2 cellular contexts compared by ENCODE assay signal in the genomic region with DNA sequence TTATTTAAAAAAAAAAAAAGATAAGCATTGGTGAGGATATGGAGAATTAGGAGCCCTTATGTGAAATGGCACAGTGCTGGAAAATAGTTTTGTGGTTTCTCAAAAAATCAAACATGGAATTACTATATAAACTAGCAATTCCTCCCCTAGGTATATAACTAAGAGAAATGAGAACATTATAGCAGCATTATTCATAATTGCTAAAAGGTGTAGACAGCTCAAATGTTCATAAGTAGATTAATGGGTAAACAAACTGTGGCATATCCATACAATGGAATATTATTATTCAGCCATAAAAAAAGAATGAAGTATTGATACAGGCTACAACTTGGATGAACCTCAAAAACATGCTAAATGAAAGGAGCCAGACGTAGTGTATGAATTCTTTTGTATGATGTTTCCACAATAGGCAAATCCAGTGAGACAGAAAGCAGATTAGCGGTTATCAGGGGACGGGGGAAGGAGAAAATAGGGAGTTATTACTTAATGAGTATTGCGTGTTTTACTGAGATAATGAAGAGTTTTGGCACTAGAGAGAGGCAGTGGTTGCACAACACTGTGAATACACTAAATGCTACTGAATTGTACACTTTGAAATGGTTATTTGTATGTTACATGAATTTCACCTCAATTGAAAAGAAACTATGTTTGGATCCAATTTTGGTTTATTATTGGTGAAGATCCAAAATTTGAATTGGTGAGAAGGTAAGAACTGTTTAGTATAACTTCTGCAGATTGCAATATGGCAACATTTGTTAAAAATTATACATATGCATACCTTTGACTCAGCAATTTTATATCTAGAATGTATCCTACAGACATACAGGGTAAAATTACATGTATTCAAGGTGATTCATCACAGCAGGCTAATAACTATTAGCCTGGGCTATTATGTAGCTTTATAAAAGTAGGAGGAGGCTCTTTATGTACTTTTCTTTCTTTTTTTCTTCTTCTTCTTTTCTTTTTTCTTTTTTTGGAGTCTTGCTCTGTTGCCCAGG.
TF ChIP-seq lines count a peak whose summit lies in the region.

No MANE protein-coding gene starts in this region.

TF ChIP-seq in IMR-90, 13 proteins besides CTCF, POLR2A, EP300 and RAD21 (continued from another document):
- no peak for TF ChIP-seq NFE2L2 (IDR thresholded peaks at IDR 0.05; ENCODE audit: low read depth, low read length)
- TF ChIP-seq BHLHE40 (IDR thresholded peaks at IDR 0.05; ENCODE audit: low read depth, low read length): no peak
- peak; percentile 74; the same call in 1 of the 2 replicates for TF ChIP-seq MAFK (IDR thresholded peaks at IDR 0.05; ENCODE audit: low read depth, low read length)
- TF ChIP-seq FOS (IDR thresholded peaks at IDR 0.05; ENCODE audit: low read depth, low read length): no peak
- TF ChIP-seq, protein P1, sequence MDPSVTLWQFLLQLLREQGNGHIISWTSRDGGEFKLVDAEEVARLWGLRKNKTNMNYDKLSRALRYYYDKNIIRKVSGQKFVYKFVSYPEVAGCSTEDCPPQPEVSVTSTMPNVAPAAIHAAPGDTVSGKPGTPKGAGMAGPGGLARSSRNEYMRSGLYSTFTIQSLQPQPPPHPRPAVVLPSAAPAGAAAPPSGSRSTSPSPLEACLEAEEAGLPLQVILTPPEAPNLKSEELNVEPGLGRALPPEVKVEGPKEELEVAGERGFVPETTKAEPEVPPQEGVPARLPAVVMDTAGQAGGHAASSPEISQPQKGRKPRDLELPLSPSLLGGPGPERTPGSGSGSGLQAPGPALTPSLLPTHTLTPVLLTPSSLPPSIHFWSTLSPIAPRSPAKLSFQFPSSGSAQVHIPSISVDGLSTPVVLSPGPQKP (IDR thresholded peaks at IDR 0.05; ENCODE audit: borderline replicate concordance, low read depth, low read length): no peak
- TF ChIP-seq CEBPB (IDR thresholded peaks at IDR 0.05; ENCODE audit: low read depth, low read length): peak; percentile 88
- TF ChIP-seq RCOR1 (IDR thresholded peaks at IDR 0.05; ENCODE audit: insufficient replicate concordance, low read length): no peak
- TF ChIP-seq, protein P2, sequence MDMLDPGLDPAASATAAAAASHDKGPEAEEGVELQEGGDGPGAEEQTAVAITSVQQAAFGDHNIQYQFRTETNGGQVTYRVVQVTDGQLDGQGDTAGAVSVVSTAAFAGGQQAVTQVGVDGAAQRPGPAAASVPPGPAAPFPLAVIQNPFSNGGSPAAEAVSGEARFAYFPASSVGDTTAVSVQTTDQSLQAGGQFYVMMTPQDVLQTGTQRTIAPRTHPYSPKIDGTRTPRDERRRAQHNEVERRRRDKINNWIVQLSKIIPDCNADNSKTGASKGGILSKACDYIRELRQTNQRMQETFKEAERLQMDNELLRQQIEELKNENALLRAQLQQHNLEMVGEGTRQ (IDR thresholded peaks at IDR 0.05; ENCODE audit: low read depth, low read length): no peak
TF ChIP-seq in IMR-90: peak in this region for 2.

TF ChIP-seq in K562, 482 proteins besides CTCF, POLR2A, EP300 and RAD21 (continues in another document):
- TF ChIP-seq, protein P3, sequence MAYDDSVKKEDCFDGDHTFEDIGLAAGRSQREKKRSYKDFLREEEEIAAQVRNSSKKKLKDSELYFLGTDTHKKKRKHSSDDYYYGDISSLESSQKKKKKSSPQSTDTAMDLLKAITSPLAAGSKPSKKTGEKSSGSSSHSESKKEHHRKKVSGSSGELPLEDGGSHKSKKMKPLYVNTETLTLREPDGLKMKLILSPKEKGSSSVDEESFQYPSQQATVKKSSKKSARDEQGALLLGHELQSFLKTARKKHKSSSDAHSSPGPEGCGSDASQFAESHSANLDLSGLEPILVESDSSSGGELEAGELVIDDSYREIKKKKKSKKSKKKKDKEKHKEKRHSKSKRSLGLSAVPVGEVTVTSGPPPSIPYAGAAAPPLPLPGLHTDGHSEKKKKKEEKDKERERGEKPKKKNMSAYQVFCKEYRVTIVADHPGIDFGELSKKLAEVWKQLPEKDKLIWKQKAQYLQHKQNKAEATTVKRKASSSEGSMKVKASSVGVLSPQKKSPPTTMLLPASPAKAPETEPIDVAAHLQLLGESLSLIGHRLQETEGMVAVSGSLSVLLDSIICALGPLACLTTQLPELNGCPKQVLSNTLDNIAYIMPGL (CRISPR knock-in tag; IDR thresholded peaks at IDR 0.05): no peak
- TF ChIP-seq POU5F1 (IDR thresholded peaks at IDR 0.05; ENCODE audit: borderline replicate concordance, low read depth, low read length, partially characterized antibody): no peak
- no peak for TF ChIP-seq KAT8 (IDR thresholded peaks at IDR 0.05; ENCODE audit: low read depth)
- TF ChIP-seq HLTF (IDR thresholded peaks at IDR 0.05): no peak
- TF ChIP-seq, protein P4, sequence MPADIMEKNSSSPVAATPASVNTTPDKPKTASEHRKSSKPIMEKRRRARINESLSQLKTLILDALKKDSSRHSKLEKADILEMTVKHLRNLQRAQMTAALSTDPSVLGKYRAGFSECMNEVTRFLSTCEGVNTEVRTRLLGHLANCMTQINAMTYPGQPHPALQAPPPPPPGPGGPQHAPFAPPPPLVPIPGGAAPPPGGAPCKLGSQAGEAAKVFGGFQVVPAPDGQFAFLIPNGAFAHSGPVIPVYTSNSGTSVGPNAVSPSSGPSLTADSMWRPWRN (IDR thresholded peaks at IDR 0.05; ENCODE audit: low read depth): peak; percentile 19; the same call in 1 of the 2 replicates
- TF ChIP-seq, protein P5, sequence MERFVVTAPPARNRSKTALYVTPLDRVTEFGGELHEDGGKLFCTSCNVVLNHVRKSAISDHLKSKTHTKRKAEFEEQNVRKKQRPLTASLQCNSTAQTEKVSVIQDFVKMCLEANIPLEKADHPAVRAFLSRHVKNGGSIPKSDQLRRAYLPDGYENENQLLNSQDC (CRISPR knock-in tag; IDR thresholded peaks at IDR 0.05): no peak
- TF ChIP-seq GABPB2 (CRISPR knock-in tag; conservative IDR thresholded peaks at IDR 0.05): no peak
- peak; percentile 37; the same call in 1 of the 2 replicates for TF ChIP-seq GATA2 (CRISPR knock-in tag; IDR thresholded peaks at IDR 0.05)
- TF ChIP-seq SMAD1 (IDR thresholded peaks at IDR 0.05; ENCODE audit: low read depth, low read length, partially characterized antibody): no peak
- TF ChIP-seq, protein P6, sequence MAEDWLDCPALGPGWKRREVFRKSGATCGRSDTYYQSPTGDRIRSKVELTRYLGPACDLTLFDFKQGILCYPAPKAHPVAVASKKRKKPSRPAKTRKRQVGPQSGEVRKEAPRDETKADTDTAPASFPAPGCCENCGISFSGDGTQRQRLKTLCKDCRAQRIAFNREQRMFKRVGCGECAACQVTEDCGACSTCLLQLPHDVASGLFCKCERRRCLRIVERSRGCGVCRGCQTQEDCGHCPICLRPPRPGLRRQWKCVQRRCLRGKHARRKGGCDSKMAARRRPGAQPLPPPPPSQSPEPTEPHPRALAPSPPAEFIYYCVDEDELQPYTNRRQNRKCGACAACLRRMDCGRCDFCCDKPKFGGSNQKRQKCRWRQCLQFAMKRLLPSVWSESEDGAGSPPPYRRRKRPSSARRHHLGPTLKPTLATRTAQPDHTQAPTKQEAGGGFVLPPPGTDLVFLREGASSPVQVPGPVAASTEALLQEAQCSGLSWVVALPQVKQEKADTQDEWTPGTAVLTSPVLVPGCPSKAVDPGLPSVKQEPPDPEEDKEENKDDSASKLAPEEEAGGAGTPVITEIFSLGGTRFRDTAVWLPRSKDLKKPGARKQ (CRISPR knock-in tag; IDR thresholded peaks at IDR 0.05): no peak
- TF ChIP-seq ZBTB8A (IDR thresholded peaks at IDR 0.05; ENCODE audit: partially characterized antibody): no peak
- TF ChIP-seq NCOA6 (IDR thresholded peaks at IDR 0.05): no peak
- TF ChIP-seq GTF2A2 (tag; IDR thresholded peaks at IDR 0.05): no peak
- no peak for TF ChIP-seq SNIP1 (IDR thresholded peaks at IDR 0.05; ENCODE audit: low read depth)
- TF ChIP-seq, protein P7, sequence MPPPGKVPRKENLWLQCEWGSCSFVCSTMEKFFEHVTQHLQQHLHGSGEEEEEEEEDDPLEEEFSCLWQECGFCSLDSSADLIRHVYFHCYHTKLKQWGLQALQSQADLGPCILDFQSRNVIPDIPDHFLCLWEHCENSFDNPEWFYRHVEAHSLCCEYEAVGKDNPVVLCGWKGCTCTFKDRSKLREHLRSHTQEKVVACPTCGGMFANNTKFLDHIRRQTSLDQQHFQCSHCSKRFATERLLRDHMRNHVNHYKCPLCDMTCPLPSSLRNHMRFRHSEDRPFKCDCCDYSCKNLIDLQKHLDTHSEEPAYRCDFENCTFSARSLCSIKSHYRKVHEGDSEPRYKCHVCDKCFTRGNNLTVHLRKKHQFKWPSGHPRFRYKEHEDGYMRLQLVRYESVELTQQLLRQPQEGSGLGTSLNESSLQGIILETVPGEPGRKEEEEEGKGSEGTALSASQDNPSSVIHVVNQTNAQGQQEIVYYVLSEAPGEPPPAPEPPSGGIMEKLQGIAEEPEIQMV (tag; conservative IDR thresholded peaks at IDR 0.05; ENCODE audit: low read depth): no peak
- no peak for TF ChIP-seq NEUROD1 (IDR thresholded peaks at IDR 0.05; ENCODE audit: borderline replicate concordance, low read depth, low read length, partially characterized antibody)
- no peak for TF ChIP-seq ZNF23 (CRISPR knock-in tag; IDR thresholded peaks at IDR 0.05)
- TF ChIP-seq, protein P8, sequence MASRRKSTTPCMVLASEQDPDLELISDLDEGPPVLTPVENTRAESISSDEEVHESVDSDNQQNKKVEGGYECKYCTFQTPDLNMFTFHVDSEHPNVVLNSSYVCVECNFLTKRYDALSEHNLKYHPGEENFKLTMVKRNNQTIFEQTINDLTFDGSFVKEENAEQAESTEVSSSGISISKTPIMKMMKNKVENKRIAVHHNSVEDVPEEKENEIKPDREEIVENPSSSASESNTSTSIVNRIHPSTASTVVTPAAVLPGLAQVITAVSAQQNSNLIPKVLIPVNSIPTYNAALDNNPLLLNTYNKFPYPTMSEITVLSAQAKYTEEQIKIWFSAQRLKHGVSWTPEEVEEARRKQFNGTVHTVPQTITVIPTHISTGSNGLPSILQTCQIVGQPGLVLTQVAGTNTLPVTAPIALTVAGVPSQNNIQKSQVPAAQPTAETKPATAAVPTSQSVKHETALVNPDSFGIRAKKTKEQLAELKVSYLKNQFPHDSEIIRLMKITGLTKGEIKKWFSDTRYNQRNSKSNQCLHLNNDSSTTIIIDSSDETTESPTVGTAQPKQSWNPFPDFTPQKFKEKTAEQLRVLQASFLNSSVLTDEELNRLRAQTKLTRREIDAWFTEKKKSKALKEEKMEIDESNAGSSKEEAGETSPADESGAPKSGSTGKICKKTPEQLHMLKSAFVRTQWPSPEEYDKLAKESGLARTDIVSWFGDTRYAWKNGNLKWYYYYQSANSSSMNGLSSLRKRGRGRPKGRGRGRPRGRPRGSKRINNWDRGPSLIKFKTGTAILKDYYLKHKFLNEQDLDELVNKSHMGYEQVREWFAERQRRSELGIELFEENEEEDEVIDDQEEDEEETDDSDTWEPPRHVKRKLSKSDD (conservative IDR thresholded peaks at IDR 0.05; ENCODE audit: low read length): no peak
- no peak for TF ChIP-seq ZNF165 (CRISPR knock-in tag; IDR thresholded peaks at IDR 0.05; ENCODE audit: borderline replicate concordance)
- TF ChIP-seq, protein P9, sequence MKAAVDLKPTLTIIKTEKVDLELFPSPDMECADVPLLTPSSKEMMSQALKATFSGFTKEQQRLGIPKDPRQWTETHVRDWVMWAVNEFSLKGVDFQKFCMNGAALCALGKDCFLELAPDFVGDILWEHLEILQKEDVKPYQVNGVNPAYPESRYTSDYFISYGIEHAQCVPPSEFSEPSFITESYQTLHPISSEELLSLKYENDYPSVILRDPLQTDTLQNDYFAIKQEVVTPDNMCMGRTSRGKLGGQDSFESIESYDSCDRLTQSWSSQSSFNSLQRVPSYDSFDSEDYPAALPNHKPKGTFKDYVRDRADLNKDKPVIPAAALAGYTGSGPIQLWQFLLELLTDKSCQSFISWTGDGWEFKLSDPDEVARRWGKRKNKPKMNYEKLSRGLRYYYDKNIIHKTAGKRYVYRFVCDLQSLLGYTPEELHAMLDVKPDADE (conservative IDR thresholded peaks at IDR 0.05; ENCODE audit: control insufficient read depth, low read depth, low read length): no peak
- TF ChIP-seq, protein P10, sequence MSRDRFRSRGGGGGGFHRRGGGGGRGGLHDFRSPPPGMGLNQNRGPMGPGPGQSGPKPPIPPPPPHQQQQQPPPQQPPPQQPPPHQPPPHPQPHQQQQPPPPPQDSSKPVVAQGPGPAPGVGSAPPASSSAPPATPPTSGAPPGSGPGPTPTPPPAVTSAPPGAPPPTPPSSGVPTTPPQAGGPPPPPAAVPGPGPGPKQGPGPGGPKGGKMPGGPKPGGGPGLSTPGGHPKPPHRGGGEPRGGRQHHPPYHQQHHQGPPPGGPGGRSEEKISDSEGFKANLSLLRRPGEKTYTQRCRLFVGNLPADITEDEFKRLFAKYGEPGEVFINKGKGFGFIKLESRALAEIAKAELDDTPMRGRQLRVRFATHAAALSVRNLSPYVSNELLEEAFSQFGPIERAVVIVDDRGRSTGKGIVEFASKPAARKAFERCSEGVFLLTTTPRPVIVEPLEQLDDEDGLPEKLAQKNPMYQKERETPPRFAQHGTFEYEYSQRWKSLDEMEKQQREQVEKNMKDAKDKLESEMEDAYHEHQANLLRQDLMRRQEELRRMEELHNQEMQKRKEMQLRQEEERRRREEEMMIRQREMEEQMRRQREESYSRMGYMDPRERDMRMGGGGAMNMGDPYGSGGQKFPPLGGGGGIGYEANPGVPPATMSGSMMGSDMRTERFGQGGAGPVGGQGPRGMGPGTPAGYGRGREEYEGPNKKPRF (IDR thresholded peaks at IDR 0.05; ENCODE audit: low read depth, low read length): no peak
- TF ChIP-seq ELF1 (tag; IDR thresholded peaks at IDR 0.05): no peak
- TF ChIP-seq ZFPM2 (CRISPR knock-in tag; IDR thresholded peaks at IDR 0.05): no peak
- TF ChIP-seq U2AF2 (optimal IDR thresholded peaks at IDR 0.05; ENCODE audit: low read depth, low read length): no peak
- TF ChIP-seq HSF4 (CRISPR knock-in tag; IDR thresholded peaks at IDR 0.05; ENCODE audit: borderline replicate concordance): no peak
- TF ChIP-seq, protein P11, sequence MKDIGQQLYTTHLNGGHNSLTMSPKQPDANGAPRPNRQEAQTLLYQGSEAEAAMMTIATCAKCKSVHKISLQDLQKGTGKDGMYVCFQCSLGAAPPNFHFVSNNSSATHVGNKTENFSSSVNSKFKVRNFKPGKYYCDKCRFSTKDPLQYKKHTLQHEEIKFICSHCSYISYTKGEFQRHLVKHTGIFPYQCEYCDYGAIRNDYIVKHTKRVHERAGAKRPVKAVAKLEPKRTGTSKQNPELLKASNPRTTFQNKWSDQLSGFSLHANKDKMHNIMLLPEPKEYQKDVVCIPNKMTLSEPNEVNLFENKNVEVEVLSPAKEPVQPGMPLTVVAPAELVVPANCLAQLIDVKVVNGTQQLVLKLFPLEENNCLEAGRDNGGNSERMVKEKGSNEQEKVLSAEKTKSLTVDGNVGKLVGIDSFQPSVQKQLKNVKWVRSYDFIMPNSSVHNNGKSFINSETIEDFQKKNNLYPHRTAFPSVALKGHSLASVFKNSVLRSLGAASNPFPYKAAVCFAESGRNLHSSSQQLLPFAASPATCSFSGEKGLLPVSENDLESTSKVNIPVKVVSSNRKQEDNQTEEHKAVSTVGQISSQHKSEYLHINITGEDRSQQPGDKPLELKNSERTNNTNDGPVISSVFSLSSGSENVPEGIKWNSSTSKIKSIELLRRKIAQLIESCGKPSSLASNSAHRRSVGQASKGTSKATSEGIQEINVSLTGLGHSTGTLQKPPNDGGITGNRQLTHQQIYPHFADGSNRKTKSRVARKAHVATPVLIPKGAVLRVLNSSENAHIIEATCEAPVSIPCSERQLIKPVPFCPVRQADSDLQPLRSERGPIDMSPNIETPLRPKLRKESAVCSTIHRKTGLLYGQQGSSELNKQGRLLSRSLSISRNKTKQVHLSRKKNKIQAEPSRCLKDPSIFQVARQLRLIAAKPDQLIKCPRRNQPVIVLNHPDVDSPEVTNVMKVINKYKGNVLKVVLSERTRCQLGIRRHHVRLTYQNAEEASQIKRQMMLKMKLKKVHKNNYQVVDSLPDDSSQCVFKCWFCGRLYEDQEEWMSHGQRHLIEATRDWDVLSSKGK (CRISPR knock-in tag; IDR thresholded peaks at IDR 0.05): no peak
- no peak for TF ChIP-seq TGIF2 (CRISPR knock-in tag; IDR thresholded peaks at IDR 0.05)
